16 cellular contexts compared by ENCODE assay signal in the genomic region with DNA sequence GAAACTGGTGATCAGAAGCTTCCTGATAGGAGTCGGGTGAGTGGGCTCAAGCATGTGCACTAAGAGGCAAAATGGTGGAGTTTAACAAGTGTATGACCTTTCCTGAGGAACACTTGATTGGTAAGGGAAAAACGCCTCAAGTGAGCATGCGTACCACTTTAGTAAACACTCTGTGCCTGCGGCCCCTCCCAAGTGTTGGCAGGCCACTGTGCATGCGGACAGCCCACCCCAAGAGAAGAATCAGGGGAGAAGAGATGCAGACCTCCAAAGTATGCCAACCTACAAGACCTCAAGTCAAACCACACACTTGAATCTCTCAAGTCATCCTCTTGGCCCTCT.
DNase-seq lines count a peak whose midpoint lies in the region; ATAC-seq and TF ChIP-seq lines count a peak whose summit lies in the region.
"Had no signal": no experiment of that assay in that cellular context is flagged by ENCODE, and none has a peak within 500 bp of the region (broad histone marks: within the 10 kb centered on the region; RNA-seq: fewer than 3 reads in every experiment).

No MANE protein-coding gene starts in this region.

- H3K79me2 ChIP-seq in GM23338 (replicated peaks; ENCODE audit: insufficient read depth) = no peaks in the 10 kb centered on the region

- H3K27me3 Mint-ChIP-seq in GM23338 (ENCODE audit: insufficient read depth, low read depth, poor library complexity) (peaks cover 2% of the 10 kb centered on the region), WTC11 (ENCODE audit: low read depth) (peaks cover 3% of the 10 kb centered on the region; the same call in 1 of the 2 replicates)
- H3K27me3 Mint-ChIP-seq in stimulated activated naive B cell treated with anti-CD40 and anti-IgM and Interleukin-4, amounts not matched to agents 10 μg/mL and 1 μg/mL and 100 μg/mL, for 72 hours = no peaks in the 10 kb centered on the region
- H3K27me3 Mint-ChIP-seq: CD4-positive, alpha-beta memory T cell; IgD-negative memory B cell had no signal

- H3K9me3 Mint-ChIP-seq in GM23338 (no peaks in the 10 kb centered on the region), WTC11 (no peaks in the 10 kb centered on the region)
- H3K9me3 Mint-ChIP-seq in stimulated activated naive B cell treated with anti-CD40 and anti-IgM and Interleukin-4, amounts not matched to agents 10 μg/mL and 1 μg/mL and 100 μg/mL, for 72 hours = no peaks in the 10 kb centered on the region
- H3K9me3 Mint-ChIP-seq: CD4-positive, alpha-beta memory T cell; HFFc6; IgD-negative memory B cell had no signal

- H3K36me3 ChIP-seq in GM23338 (ENCODE audit: insufficient read depth) (no peaks in the 10 kb centered on the region), iPS-18a (ENCODE audit: control insufficient read depth, low read depth, low read length) (no peaks in the 10 kb centered on the region)
- H3K36me3 ChIP-seq: BLaER1 had no signal

- H3K9me3 ChIP-seq in iPS-18a (ENCODE audit: control insufficient read depth, low read depth, low read length) = no peaks in the 10 kb centered on the region
- H3K9me3 ChIP-seq: BLaER1 had no signal

- POLR2A ChIA-PET in WTC11 (lab: Charles Lee) = no interaction called here

- DNase-seq in GM23338 (ENCODE audit: low spot score) (no peak), WTC11 (ENCODE audit: low spot score) (no peak), mesenteric fat pad (ENCODE audit: low spot score) (no peak), NCI-H146 (lab: John Stamatoyannopoulos, UW) (no peak)
- DNase-seq in stimulated activated naive B cell treated with anti-CD40 and anti-IgM and Interleukin-4, amounts not matched to agents 10 μg/mL and 1 μg/mL and 100 μg/mL, for 72 hours = no peak
- DNase-seq: 8988T; CD4-positive, alpha-beta memory T cell; DMS153; HFFc6 had no signal

- peak overlapping the region; percentile 36; the same call in 1 of the 2 replicates for H2AFZ ChIP-seq in GM23338

- H4K20me1 ChIP-seq in GM23338 (replicated peaks; ENCODE audit: insufficient read depth) = no peaks in the 10 kb centered on the region
- H4K20me1 ChIP-seq: BLaER1 had no signal

- no peaks in the 10 kb centered on the region for H3K9me2 ChIP-seq in GM23338 (ENCODE audit: insufficient read depth)

- CTCF ChIA-PET in WTC11 (lab: Charles Lee) = no interaction called here

- H3K4me1 Mint-ChIP-seq in GM23338 (peaks cover 52% of the 10 kb centered on the region), WTC11 (peaks cover 54% of the 10 kb centered on the region)
- H3K4me1 Mint-ChIP-seq in stimulated activated naive B cell treated with anti-CD40 and anti-IgM and Interleukin-4, amounts not matched to agents 10 μg/mL and 1 μg/mL and 100 μg/mL, for 72 hours = no peaks in the 10 kb centered on the region
- H3K4me1 Mint-ChIP-seq: CD14-positive monocyte; CD4-positive, alpha-beta memory T cell; IgD-negative memory B cell had no signal

- no peak; the same call in 2 of the 3 replicates for ATAC-seq in GM23338
- no peak for ATAC-seq in WTC11
- ATAC-seq in stimulated activated naive B cell treated with anti-CD40 and anti-IgM and Interleukin-4, amounts not matched to agents 10 μg/mL and 1 μg/mL and 100 μg/mL, for 72 hours (replicated peaks) = no peak
- ATAC-seq in activated CD4-positive, CD25-positive, alpha-beta regulatory T cell treated with anti-CD3 and anti-CD28 coated beads, Interleukin-2, amount 50 U/mL, for 24 hours = no peak
- ATAC-seq: HCT116, HepG2 had no signal

- H3K27ac Mint-ChIP-seq in GM23338 (peak overlapping the region; percentile 41), WTC11 (peak overlapping the region; percentile 43)
- H3K27ac Mint-ChIP-seq in stimulated activated naive B cell treated with anti-CD40 and anti-IgM and Interleukin-4, amounts not matched to agents 10 μg/mL and 1 μg/mL and 100 μg/mL, for 72 hours = peak overlapping the region; percentile 26
- H3K27ac Mint-ChIP-seq: CD14-positive monocyte; CD4-positive, alpha-beta memory T cell; HFFc6; IgD-negative memory B cell had no signal

- no peak overlapping the region for H3K4me3 Mint-ChIP-seq in GM23338
- H3K4me3 Mint-ChIP-seq in WTC11 = no peak overlapping the region; the same call in 1 of the 2 replicates
- no peak overlapping the region for H3K4me3 Mint-ChIP-seq in stimulated activated naive B cell treated with anti-CD40 and anti-IgM and Interleukin-4, amounts not matched to agents 10 μg/mL and 1 μg/mL and 100 μg/mL, for 72 hours
- H3K4me3 Mint-ChIP-seq: CD14-positive monocyte; CD4-positive, alpha-beta memory T cell; HFFc6; IgD-negative memory B cell had no signal

- H3K4me2 ChIP-seq in GM23338 = peak overlapping the region; percentile 69
- H3K4me2 ChIP-seq: BLaER1 had no signal

- peak overlapping the region; percentile 85 for H3K27ac ChIP-seq in GM23338 (ENCODE audit: low read depth)
- H3K27ac ChIP-seq in iPS-18a (ENCODE audit: low read length) = no peak overlapping the region
- H3K27ac ChIP-seq: BLaER1 had no signal

- H3F3A ChIP-seq in GM23338 (replicated peaks; ENCODE audit: low read depth) = peaks cover 4% of the 10 kb centered on the region; the same call in 1 of the 2 replicates

- H3K27me3 ChIP-seq in GM23338 (ENCODE audit: insufficient read depth) = no peaks in the 10 kb centered on the region
- no peaks in the 10 kb centered on the region for H3K27me3 ChIP-seq in iPS-18a (ENCODE audit: control insufficient read depth, insufficient read depth, low read length)
- H3K27me3 ChIP-seq: BLaER1 had no signal

- H3K4me1 ChIP-seq in GM23338 (ENCODE audit: insufficient read depth) = peaks cover 43% of the 10 kb centered on the region
- H3K4me1 ChIP-seq in iPS-18a (ENCODE audit: control insufficient read depth, low read depth, low read length) = peaks cover 34% of the 10 kb centered on the region
- H3K4me1 ChIP-seq: BLaER1 had no signal

- H3K36me3 Mint-ChIP-seq in GM23338 (ENCODE audit: low read depth) (no peaks in the 10 kb centered on the region), WTC11 (no peaks in the 10 kb centered on the region)
- no peaks in the 10 kb centered on the region for H3K36me3 Mint-ChIP-seq in stimulated activated naive B cell treated with anti-CD40 and anti-IgM and Interleukin-4, amounts not matched to agents 10 μg/mL and 1 μg/mL and 100 μg/mL, for 72 hours

- no peak overlapping the region for H3K9ac ChIP-seq in iPS-18a (ENCODE audit: low read length)
- H3K9ac ChIP-seq: BLaER1 had no signal

- H3K4me3 ChIP-seq in GM23338 = 0 out of 2 replicates have a peak overlapping the region, but pooled peaks have one; percentile 36
- H3K4me3 ChIP-seq in iPS-18a (ENCODE audit: low read length) = peak overlapping the region; percentile 15
- H3K4me3 ChIP-seq: BLaER1 had no signal

- TF ChIP-seq CTCF in GM23338 (conservative IDR thresholded peaks at IDR 0.05; ENCODE audit: low read depth in 2 of 2) = no peak
- no peak for TF ChIP-seq CTCF in WTC11 (IDR thresholded peaks at IDR 0.05)

TF ChIP-seq in GM23338, 12 proteins besides CTCF, POLR2A, EP300 and RAD21 (continues in another document):
- TF ChIP-seq, protein P1, sequence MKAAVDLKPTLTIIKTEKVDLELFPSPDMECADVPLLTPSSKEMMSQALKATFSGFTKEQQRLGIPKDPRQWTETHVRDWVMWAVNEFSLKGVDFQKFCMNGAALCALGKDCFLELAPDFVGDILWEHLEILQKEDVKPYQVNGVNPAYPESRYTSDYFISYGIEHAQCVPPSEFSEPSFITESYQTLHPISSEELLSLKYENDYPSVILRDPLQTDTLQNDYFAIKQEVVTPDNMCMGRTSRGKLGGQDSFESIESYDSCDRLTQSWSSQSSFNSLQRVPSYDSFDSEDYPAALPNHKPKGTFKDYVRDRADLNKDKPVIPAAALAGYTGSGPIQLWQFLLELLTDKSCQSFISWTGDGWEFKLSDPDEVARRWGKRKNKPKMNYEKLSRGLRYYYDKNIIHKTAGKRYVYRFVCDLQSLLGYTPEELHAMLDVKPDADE (IDR thresholded peaks at IDR 0.05) = no peak
- TF ChIP-seq EZH2 (IDR thresholded peaks at IDR 0.05; ENCODE audit: low read depth, unreplicated experiment) (no peak), ZNF331 (CRISPR knock-in tag; IDR thresholded peaks at IDR 0.05; ENCODE audit: low read depth) (no peak), CREB1 (CRISPR knock-in tag; IDR thresholded peaks at IDR 0.05; ENCODE audit: low read depth) (no peak)

TF ChIP-seq in WTC11, 78 proteins besides CTCF, POLR2A, EP300 and RAD21 (continues in another document):
- TF ChIP-seq RORB (CRISPR knock-in tag; IDR thresholded peaks at IDR 0.05) (no peak), CREB1 (CRISPR knock-in tag; IDR thresholded peaks at IDR 0.05) (no peak), SOX15 (CRISPR knock-in tag; IDR thresholded peaks at IDR 0.05) (no peak), ZNF121 (CRISPR knock-in tag; IDR thresholded peaks at IDR 0.05) (no peak), SMAD4 (CRISPR knock-in tag; IDR thresholded peaks at IDR 0.05) (no peak), JUN (CRISPR knock-in tag; IDR thresholded peaks at IDR 0.05) (no peak), ESRRA (CRISPR knock-in tag; IDR thresholded peaks at IDR 0.05; ENCODE audit: borderline replicate concordance) (no peak), HMGA2 (CRISPR knock-in tag; IDR thresholded peaks at IDR 0.05) (no peak), ZNF396 (CRISPR knock-in tag; IDR thresholded peaks at IDR 0.05; ENCODE audit: borderline replicate concordance) (no peak), ZBTB21 (CRISPR knock-in tag; IDR thresholded peaks at IDR 0.05; ENCODE audit: borderline replicate concordance) (no peak)
- TF ChIP-seq, protein P2, sequence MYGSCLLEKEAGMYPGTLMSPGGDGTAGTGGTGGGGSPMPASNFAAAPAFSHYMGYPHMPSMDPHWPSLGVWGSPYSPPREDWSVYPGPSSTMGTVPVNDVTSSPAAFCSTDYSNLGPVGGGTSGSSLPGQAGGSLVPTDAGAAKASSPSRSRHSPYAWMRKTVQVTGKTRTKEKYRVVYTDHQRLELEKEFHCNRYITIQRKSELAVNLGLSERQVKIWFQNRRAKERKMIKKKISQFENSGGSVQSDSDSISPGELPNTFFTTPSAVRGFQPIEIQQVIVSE (CRISPR knock-in tag; IDR thresholded peaks at IDR 0.05; ENCODE audit: borderline replicate concordance) = no peak
- TF ChIP-seq, protein P3, sequence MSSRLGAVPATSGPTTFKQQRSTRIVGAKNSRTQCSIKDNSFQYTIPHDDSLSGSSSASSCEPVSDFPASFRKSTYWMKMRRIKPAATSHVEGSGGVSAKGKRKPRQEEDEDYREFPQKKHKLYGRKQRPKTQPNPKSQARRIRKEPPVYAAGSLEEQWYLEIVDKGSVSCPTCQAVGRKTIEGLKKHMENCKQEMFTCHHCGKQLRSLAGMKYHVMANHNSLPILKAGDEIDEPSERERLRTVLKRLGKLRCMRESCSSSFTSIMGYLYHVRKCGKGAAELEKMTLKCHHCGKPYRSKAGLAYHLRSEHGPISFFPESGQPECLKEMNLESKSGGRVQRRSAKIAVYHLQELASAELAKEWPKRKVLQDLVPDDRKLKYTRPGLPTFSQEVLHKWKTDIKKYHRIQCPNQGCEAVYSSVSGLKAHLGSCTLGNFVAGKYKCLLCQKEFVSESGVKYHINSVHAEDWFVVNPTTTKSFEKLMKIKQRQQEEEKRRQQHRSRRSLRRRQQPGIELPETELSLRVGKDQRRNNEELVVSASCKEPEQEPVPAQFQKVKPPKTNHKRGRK (CRISPR knock-in tag; IDR thresholded peaks at IDR 0.05; ENCODE audit: borderline replicate concordance) = no peak
